In genomic region chr1:222310830-222311229, GRCh38 we compare ENCODE assay signal across 11 cellular contexts.
A peak's percentile ranks its signal among the peaks of the same experiment; 100 is the strongest.
DNase-seq lines count a peak whose midpoint lies in the region; ATAC-seq and TF ChIP-seq lines count a peak whose summit lies in the region.
"Had no signal": no experiment of that assay in that cellular context is flagged by ENCODE, and none has a peak within 500 bp of the region (broad histone marks: within the 10 kb centered on the region; RNA-seq: fewer than 3 reads in every experiment).

No MANE protein-coding gene starts in this region.

- H3K4me3 ChIP-seq in SJCRH30 (no peak overlapping the region), heart right ventricle (no peak overlapping the region)
- H3K4me3 ChIP-seq: tibial nerve had no signal

- CTCF ChIA-PET in activated naive CD4-positive, alpha-beta T cell treated with anti-CD3 and anti-CD28 coated beads for 36 hours (lab: Charles Lee): no interaction called here

- peak; percentile 7 for DNase-seq in activated naive CD4-positive, alpha-beta T cell treated with anti-CD3 and anti-CD28 coated beads for 36 hours
- no peak for DNase-seq in activated naive CD4-positive, alpha-beta T cell treated with Interleukin-2 at 50 U/mL for 16 hours
- peak; percentile 87 to 93 for DNase-seq in SJCRH30
- peak; percentile 26 to 59 for DNase-seq in heart right ventricle
- DNase-seq in stimulated activated CD4-positive, alpha-beta T cell treated with anti-CD3 and anti-CD28 coated beads, Interleukin-4, amount 100 ng/mL, for 1 hour: no peak
- no peak for DNase-seq in DMS79 (lab: John Stamatoyannopoulos, UW)
- DNase-seq in SW 1271 (lab: John Stamatoyannopoulos, UW): no peak
- DNase-seq: NCI-H1436 treated with DMSO at 0.1 percent for 48 hours; stimulated activated CD4-positive, alpha-beta T cell treated with anti-CD3 and anti-CD28 coated beads, Interleukin-4, amount 100 ng/mL, for 4 hours had no signal

- no peaks in the 10 kb centered on the region for H3K27me3 ChIP-seq in SJCRH30
- no peaks in the 10 kb centered on the region for H3K27me3 ChIP-seq in heart right ventricle
- H3K27me3 ChIP-seq: tibial nerve had no signal

- peaks cover 13% of the 10 kb centered on the region for H3K4me1 Mint-ChIP-seq in activated naive CD4-positive, alpha-beta T cell treated with anti-CD3 and anti-CD28 coated beads for 36 hours (ENCODE audit: low read depth)
- H3K4me1 Mint-ChIP-seq in stimulated activated memory B cell treated with anti-CD40 and anti-IgM and Interleukin-4, amounts not matched to agents 10 μg/mL and 1 μg/mL and 100 μg/mL, for 72 hours: no peaks in the 10 kb centered on the region

- H3K27ac Mint-ChIP-seq in activated naive CD4-positive, alpha-beta T cell treated with anti-CD3 and anti-CD28 coated beads for 36 hours: no peak overlapping the region
- H3K27ac Mint-ChIP-seq in stimulated activated memory B cell treated with anti-CD40 and anti-IgM and Interleukin-4, amounts not matched to agents 10 μg/mL and 1 μg/mL and 100 μg/mL, for 72 hours: no peak overlapping the region

- H3K36me3 ChIP-seq in SJCRH30 (no peaks in the 10 kb centered on the region), heart right ventricle (no peaks in the 10 kb centered on the region)
- H3K36me3 ChIP-seq: tibial nerve had no signal

- no peaks in the 10 kb centered on the region for H3K27me3 Mint-ChIP-seq in activated naive CD4-positive, alpha-beta T cell treated with anti-CD3 and anti-CD28 coated beads for 36 hours (ENCODE audit: low read depth)
- H3K27me3 Mint-ChIP-seq in stimulated activated memory B cell treated with anti-CD40 and anti-IgM and Interleukin-4, amounts not matched to agents 10 μg/mL and 1 μg/mL and 100 μg/mL, for 72 hours: peaks cover 9% of the 10 kb centered on the region

- H3K9me3 ChIP-seq in SJCRH30 (replicated peaks) (no peaks in the 10 kb centered on the region), heart right ventricle (no peaks in the 10 kb centered on the region)
- H3K9me3 ChIP-seq: tibial nerve had no signal

- H3K36me3 Mint-ChIP-seq in activated naive CD4-positive, alpha-beta T cell treated with anti-CD3 and anti-CD28 coated beads for 36 hours (ENCODE audit: low read depth): no peaks in the 10 kb centered on the region
- H3K36me3 Mint-ChIP-seq in stimulated activated memory B cell treated with anti-CD40 and anti-IgM and Interleukin-4, amounts not matched to agents 10 μg/mL and 1 μg/mL and 100 μg/mL, for 72 hours: no peaks in the 10 kb centered on the region

- H3K9me3 Mint-ChIP-seq in activated naive CD4-positive, alpha-beta T cell treated with anti-CD3 and anti-CD28 coated beads for 36 hours: no peaks in the 10 kb centered on the region
- no peaks in the 10 kb centered on the region for H3K9me3 Mint-ChIP-seq in stimulated activated memory B cell treated with anti-CD40 and anti-IgM and Interleukin-4, amounts not matched to agents 10 μg/mL and 1 μg/mL and 100 μg/mL, for 72 hours

- no peak overlapping the region for H3K4me3 Mint-ChIP-seq in activated naive CD4-positive, alpha-beta T cell treated with anti-CD3 and anti-CD28 coated beads for 36 hours
- H3K4me3 Mint-ChIP-seq in stimulated activated memory B cell treated with anti-CD40 and anti-IgM and Interleukin-4, amounts not matched to agents 10 μg/mL and 1 μg/mL and 100 μg/mL, for 72 hours: no peak overlapping the region

- TF ChIP-seq CTCF in heart right ventricle (IDR thresholded peaks at IDR 0.05): no peak

- H3K27ac ChIP-seq in SJCRH30 (peak overlapping the region; percentile 5; the same call in 1 of the 2 replicates), heart right ventricle (peak overlapping the region in 2 of 10 donors; percentile 23 to 42)
- H3K27ac ChIP-seq: tibial nerve had no signal

- ATAC-seq in heart right ventricle: peak; percentile 47 to 97 (median 87)
- ATAC-seq in stimulated activated memory B cell treated with anti-CD40 and anti-IgM and Interleukin-4, amounts not matched to agents 10 μg/mL and 1 μg/mL and 100 μg/mL, for 72 hours: peak; percentile 42

- H3K4me1 ChIP-seq in SJCRH30 (peaks cover 6% of the 10 kb centered on the region), heart right ventricle (peaks cover 0 to 13% (median 0%) of the 10 kb centered on the region in 9 donors)
- H3K4me1 ChIP-seq: tibial nerve had no signal

- intact Hi-C loops in activated naive CD4-positive, alpha-beta T cell treated with anti-CD3 and anti-CD28 coated beads for 36 hours (cut with micrococcal nuclease): no loop called here
- intact Hi-C loops in heart right ventricle (cut with DNase I): no loop called here

- WGBS in heart right ventricle, 2 donors: 41 to 45% methylated on average over 5 of the region's 5 CpGs

Comparison
In these comparisons a context has a peak if more than half of its experiments do, and no peak if none do; other contexts are left out.
1. DNase-seq: peak in activated naive CD4-positive, alpha-beta T cell treated with anti-CD3 and anti-CD28 coated beads for 36 hours (single experiment), SJCRH30 (2 of 2) and heart right ventricle (2 of 2); none in activated naive CD4-positive, alpha-beta T cell treated with Interleukin-2 at 50 U/mL for 16 hours (single experiment), stimulated activated CD4-positive, alpha-beta T cell treated with anti-CD3 and anti-CD28 coated beads, Interleukin-4, amount 100 ng/mL, for 1 hour (single experiment), DMS79 (single experiment) and SW 1271 (0 of 2).